ENCODE assay signal across 8 cellular contexts in genomic region chr6:26020983-26021349, GRCh38. TPM values are rescaled to one million over a fixed set of nuclear protein-coding genes. Genes with fewer than 3 reads are reported as not detected.
A peak's percentile ranks its signal among the peaks of the same experiment; 100 is the strongest.
DNase-seq lines count a peak whose midpoint lies in the region; TF ChIP-seq lines count a peak whose summit lies in the region.

No MANE protein-coding gene starts in this region.

- H3K4me2 ChIP-seq in trophoblast cell (ENCODE audit: low read length), result peak overlapping the region; percentile 87

- H4K8ac ChIP-seq in trophoblast cell (ENCODE audit: low read depth, low read length), result peak overlapping the region; percentile 97

- in situ Hi-C loops in GM13976 (cut with MboI; ENCODE audit: low sequenced_read_pairs, unreplicated experiment), result no loop called here

- no peaks in the 10 kb centered on the region for H3K27me3 ChIP-seq in cardiac muscle cell
- no peaks in the 10 kb centered on the region for H3K27me3 ChIP-seq in trophoblast cell (ENCODE audit: insufficient read depth, low read length)

- DNase-seq in GM12865 (ENCODE audit: low read depth), result peak; percentile 87
- peak; percentile 92 for DNase-seq in NCI-H69 (lab: John Stamatoyannopoulos, UW)
- DNase-seq in activated naive CD4-positive, alpha-beta T cell treated with anti-CD3 and anti-CD28 coated beads, Interleukin-2, amount 50 U/mL, for 16 hours, result peak; percentile 52
- peak; percentile 71 to 72 for DNase-seq in cardiac muscle cell (ENCODE audit: low read depth in 1 of 2, low spot score in 1 of 2)
- DNase-seq in trophoblast cell, result peak; percentile 65 to 78
- no peak for DNase-seq in OCI-M2 (lab: John Stamatoyannopoulos, UW; ENCODE audit: unreplicated experiment)
- DNase-seq in GM13976 (ENCODE audit: low spot score), result no peak

- H4K91ac ChIP-seq in trophoblast cell (ENCODE audit: low read depth, low read length), result peak overlapping the region; percentile 84

- peak overlapping the region; percentile 89 for H3K14ac ChIP-seq in trophoblast cell (ENCODE audit: low read length)

- H4K12ac ChIP-seq in trophoblast cell (ENCODE audit: low read depth, low read length), result peak overlapping the region; percentile 13

- peaks cover 23% of the 10 kb centered on the region for H3K79me1 ChIP-seq in trophoblast cell (ENCODE audit: low read length)

- peak overlapping the region; percentile 81 for H2BK5ac ChIP-seq in trophoblast cell (ENCODE audit: low read depth, low read length, poor library complexity)

- H3K27ac ChIP-seq in HEK293 (ENCODE audit: extremely low read depth, low read depth, low read length) (peak overlapping the region; percentile 92), cardiac muscle cell (peak overlapping the region; percentile 98), trophoblast cell (ENCODE audit: low read depth, low read length) (peak overlapping the region; percentile 93)

- no CpG with 5 or more reads among the region's 23 CpGs for WGBS in trophoblast cell (ENCODE audit: extremely low coverage, insufficient coverage, insufficient read length)

- POLR2A ChIA-PET in HEK293 (lab: Yijun Ruan, JAX), result interaction anchor here (0.6 to 8.9 kb wide), 22 partner anchors 10 to 1851 kb away, joined by 3 to 336 read pairs (median 5); partner anchors contain the start of gene TRIM38

- no peak overlapping the region for H3K23ac ChIP-seq in trophoblast cell (ENCODE audit: low read length)

- H3K36me3 ChIP-seq in HEK293 (ENCODE audit: control insufficient read depth in 2 of 2, insufficient read depth in 1 of 2, low read length in 2 of 2) (no peaks in the 10 kb centered on the region), cardiac muscle cell (no peaks in the 10 kb centered on the region), trophoblast cell (ENCODE audit: control insufficient read depth in 1 of 2, insufficient read depth in 2 of 2, low read length in 2 of 2) (no peaks in the 10 kb centered on the region)

- CTCF ChIA-PET in HEK293 (lab: Yijun Ruan, JAX), result interaction anchor here (1.0 to 17.8 kb wide), 5 partner anchors 9 to 42 kb away, joined by 3 to 198 read pairs (median 61); no protein-coding TSS in a partner anchor

- H3K9ac ChIP-seq in trophoblast cell (ENCODE audit: low read length), result peak overlapping the region; percentile 81

- no peak overlapping the region for H2BK12ac ChIP-seq in trophoblast cell (ENCODE audit: low read length)

- TF ChIP-seq CTCF in GM12865 (IDR thresholded peaks at IDR 0.05; ENCODE audit: insufficient read depth, low read depth, low read length, missing control alignments), result no peak
- no peak for TF ChIP-seq CTCF in HEK293 (tag by site-specific recombination; IDR thresholded peaks at IDR 0.05)
- TF ChIP-seq CTCF in cardiac muscle cell (IDR thresholded peaks at IDR 0.05; ENCODE audit: low read depth, low read length), result no peak
- no peak for TF ChIP-seq CTCF in GM13976 (IDR thresholded peaks at IDR 0.05; ENCODE audit: borderline replicate concordance, control extremely low read depth, extremely low read depth, insufficient read depth, missing control alignments)

- H3K79me2 ChIP-seq in trophoblast cell (ENCODE audit: control insufficient read depth, insufficient read depth, low read length, poor library complexity), result peaks cover 9% of the 10 kb centered on the region

- peak overlapping the region; percentile 3 for H3K4ac ChIP-seq in trophoblast cell (ENCODE audit: low read depth, low read length)

- H3K4me1 ChIP-seq in HEK293 (ENCODE audit: control insufficient read depth, insufficient read depth, low read length) (peaks cover 5% of the 10 kb centered on the region), cardiac muscle cell (ENCODE audit: low read depth) (peaks cover 9% of the 10 kb centered on the region), trophoblast cell (ENCODE audit: control insufficient read depth in 1 of 2, insufficient read depth in 2 of 2, low read length in 2 of 2) (peaks cover 0 to 2% of the 10 kb centered on the region in 2 experiments)

- H3K4me3 ChIP-seq in GM12865 (ENCODE audit: low read depth, low read length) (peak overlapping the region; percentile 62), HEK293 (ENCODE audit: low read depth, low read length) (peak overlapping the region; percentile 59), cardiac muscle cell (peak overlapping the region; percentile 50), trophoblast cell (ENCODE audit: low read depth, low read length) (peak overlapping the region; percentile 66)

- peak overlapping the region; percentile 75 for H2AK5ac ChIP-seq in trophoblast cell (ENCODE audit: low read length)

- H3K9me3 ChIP-seq in HEK293 (ENCODE audit: control insufficient read depth, insufficient read depth, low read depth, low read length) (no peaks in the 10 kb centered on the region), cardiac muscle cell (ENCODE audit: low read depth) (no peaks in the 10 kb centered on the region), trophoblast cell (ENCODE audit: insufficient read depth, low read depth, low read length) (no peaks in the 10 kb centered on the region)

- H3K18ac ChIP-seq in trophoblast cell (ENCODE audit: low read length), result peak overlapping the region; percentile 94

- H2AFZ ChIP-seq in trophoblast cell (ENCODE audit: insufficient read depth, low read length, poor library complexity), result no peak overlapping the region

- H2BK120ac ChIP-seq in trophoblast cell (ENCODE audit: insufficient read depth, low read length, poor library complexity), result peak overlapping the region; percentile 73

TF ChIP-seq in HEK293, 187 proteins besides CTCF, POLR2A, EP300 and RAD21 (continues in another document):
- TF ChIP-seq YY1 (tag by site-specific recombination; IDR thresholded peaks at IDR 0.05) (0 out of 2 replicates have a peak, but pooled peaks have one; percentile 24), ZBTB26 (tag by site-specific recombination; optimal IDR thresholded peaks at IDR 0.05) (peak; percentile 16), ZNF423 (tag by site-specific recombination; IDR thresholded peaks at IDR 0.05) (no peak), ZSCAN23 (tag by site-specific recombination; IDR thresholded peaks at IDR 0.05) (no peak), SCRT2 (tag by site-specific recombination; IDR thresholded peaks at IDR 0.05) (0 out of 2 replicates have a peak, but pooled peaks have one; percentile 18), ZNF629 (tag by site-specific recombination; IDR thresholded peaks at IDR 0.05) (no peak), HIC1 (tag by site-specific recombination; IDR thresholded peaks at IDR 0.05) (no peak), KLF7 (tag by site-specific recombination; IDR thresholded peaks at IDR 0.05; ENCODE audit: borderline replicate concordance) (no peak), ZNF335 (tag by site-specific recombination; conservative IDR thresholded peaks at IDR 0.05) (0 out of 2 replicates have a peak, but pooled peaks have one; percentile 4), ZNF580 (tag by site-specific recombination; IDR thresholded peaks at IDR 0.05) (no peak), SP2 (tag by site-specific recombination; IDR thresholded peaks at IDR 0.05) (no peak), ZBTB17 (tag by site-specific recombination; IDR thresholded peaks at IDR 0.05) (peak; percentile 39; the same call in 1 of the 2 replicates), ZNF488 (tag by site-specific recombination; IDR thresholded peaks at IDR 0.05) (no peak)

RNA-seq across cellular contexts. Expression of gene TRIM38, which starts 58.4 kb away (rescaled TPM):
- total RNA-seq in cardiac muscle cell, result 0.11 and 0.12 TPM in 2 replicates
- 0.05 and 0.20 TPM in 2 replicates for polyA plus RNA-seq in cardiac muscle cell
- 1.2 and 1.3 TPM in 2 replicates for polyA plus RNA-seq in trophoblast cell (2013)

Comparison
In these comparisons a context has a peak if more than half of its experiments do, and no peak if none do; other contexts are left out.
1. DNase-seq: peak in GM12865 (single experiment), NCI-H69 (single experiment), activated naive CD4-positive, alpha-beta T cell treated with anti-CD3 and anti-CD28 coated beads, Interleukin-2, amount 50 U/mL, for 16 hours (single experiment), cardiac muscle cell (2 of 2) and trophoblast cell (2 of 2); none in OCI-M2 (single experiment) and GM13976 (single experiment).
2. Peak in every context shown above with its lines, with median percentiles within 50 percentile points of each other: H3K4me3 ChIP-seq and H3K27ac ChIP-seq.